ENCODE assay signal across 9 cellular contexts in genomic region chr17:77433385-77434135, GRCh38.
DNase-seq lines count a peak whose midpoint lies in the region; ATAC-seq lines count a peak whose summit lies in the region.
"Had no signal": no experiment of that assay in that cellular context is flagged by ENCODE, and none has a peak within 500 bp of the region (broad histone marks: within the 10 kb centered on the region; RNA-seq: fewer than 3 reads in every experiment).

No MANE protein-coding gene starts in this region.

- ATAC-seq in GM21619 (IDR thresholded peaks at IDR 0.05; ENCODE audit: unreplicated experiment): no peak

- peak overlapping the region; percentile 6 for H3K27ac ChIP-seq in ectodermal cell (ENCODE audit: insufficient read depth, low read depth, low read length, poor library complexity, severe bottlenecking)

- H3K9me3 ChIP-seq in NT2/D1 (ENCODE audit: insufficient read depth, low read length) (no peaks in the 10 kb centered on the region), ectodermal cell (ENCODE audit: control insufficient read depth, low read length) (no peaks in the 10 kb centered on the region), neuron (ENCODE audit: low read length) (no peaks in the 10 kb centered on the region)

- peaks cover 74% of the 10 kb centered on the region for H3K4me1 ChIP-seq in NT2/D1 (ENCODE audit: insufficient read depth, insufficient read length)
- peaks cover 80% of the 10 kb centered on the region for H3K4me1 ChIP-seq in ectodermal cell (ENCODE audit: control insufficient read depth, insufficient read depth, low read length)
- H3K4me1 ChIP-seq in neuron (ENCODE audit: insufficient read depth, low read length): peaks cover 50% of the 10 kb centered on the region

- 61 to 65% methylated on average over 27 of the region's 27 CpGs for WGBS in ectodermal cell, 2 experiments

- peak overlapping the region; percentile 11 for H2AFZ ChIP-seq in neuron (ENCODE audit: low read depth, low read length)

- H3K9ac ChIP-seq in NT2/D1 (ENCODE audit: insufficient read length, low read depth): peak overlapping the region; percentile 12

- peak; percentile 69 for DNase-seq in ELR (ENCODE audit: low read depth)
- no peak for DNase-seq in NT2/D1 (ENCODE audit: low read depth, low spot score)
- no peak for DNase-seq in HuH-7.5 (ENCODE audit: low spot score)
- DNase-seq in DMS53 (lab: John Stamatoyannopoulos, UW): no peak
- DNase-seq in NCI-H446 treated with DMSO at 0.1 percent for 48 hours (lab: John Stamatoyannopoulos, UW): no peak
- DNase-seq: Karpas-422 had no signal

- H3K36me3 ChIP-seq in NT2/D1 (ENCODE audit: insufficient read depth, insufficient read length, low read length) (peaks cover 31% of the 10 kb centered on the region), ectodermal cell (ENCODE audit: control insufficient read depth, insufficient read depth, low read length) (no peaks in the 10 kb centered on the region), neuron (ENCODE audit: insufficient read depth, low read length) (no peaks in the 10 kb centered on the region)

- no peak overlapping the region for H3K4me3 ChIP-seq in NT2/D1 (ENCODE audit: insufficient read length, low read depth)
- H3K4me3 ChIP-seq in ectodermal cell (ENCODE audit: insufficient read depth, low read depth, low read length): no peak overlapping the region
- H3K4me3 ChIP-seq in neuron (ENCODE audit: low read length): peak overlapping the region; percentile 11

- H3K27me3 ChIP-seq in NT2/D1 (ENCODE audit: insufficient read depth, insufficient read length) (no peaks in the 10 kb centered on the region), ectodermal cell (ENCODE audit: control insufficient read depth, insufficient read depth, low read length, poor library complexity, severe bottlenecking) (no peaks in the 10 kb centered on the region), neuron (ENCODE audit: insufficient read depth, low read length) (no peaks in the 10 kb centered on the region)
